Comparison of ENCODE assay signal across 24 cellular contexts in genomic region chr2:171016125-171016524, GRCh38.
DNase-seq lines count a peak whose midpoint lies in the region; ATAC-seq, FAIRE-seq and TF ChIP-seq lines count a peak whose summit lies in the region.
"Had no signal": no experiment of that assay in that cellular context is flagged by ENCODE, and none has a peak within 500 bp of the region (broad histone marks: within the 10 kb centered on the region; RNA-seq: fewer than 3 reads in every experiment).

No MANE protein-coding gene starts in this region.

- no peak overlapping the region for H3K4me2 ChIP-seq in K562 (ENCODE audit: insufficient read depth, low read length)
- H3K4me2 ChIP-seq: A549; BLaER1 treated with 17β-estradiol and CSF1 and Interleukin-3, amounts not matched to agents 10 nM and 100 nM had no signal

- H3K27ac ChIP-seq in Panc1 (ENCODE audit: low read length) = no peak overlapping the region
- H3K27ac ChIP-seq in K562 (ENCODE audit: extremely low read depth, low read depth, low read length) = no peak overlapping the region
- H3K27ac ChIP-seq: 22Rv1; A549; BLaER1 treated with 17β-estradiol and CSF1 and Interleukin-3, amounts not matched to agents 10 nM and 100 nM; C4-2B had no signal

- CTCF ChIA-PET in activated CD4-positive, alpha-beta T cell treated with anti-CD3 and anti-CD28 coated beads, Interleukin-2, amount 10 ng/mL, durations not matched to agents 7 days and 5 days (lab: Charles Lee) = interaction anchor here (0.6 to 1.2 kb wide), 4 partner anchors 12 to 1402 kb away, joined by 3 to 6 read pairs (median 4); no protein-coding TSS in a partner anchor
- CTCF ChIA-PET in Panc1 (lab: Charles Lee) = no interaction called here
- CTCF ChIA-PET in K562 (lab: Yijun Ruan, JAX; ENCODE audit: low intra/inter-chr PET ratio) = no interaction called here

- in situ Hi-C loops in Panc1 (cut with HindIII; ENCODE audit: low pct_unique_long_range_greater_than_20kb, low sequenced_read_pairs) = no loop called here
- in situ Hi-C loops in K562 (cut with MboI) = no loop called here

- 96% methylated on average over 9 of the region's 9 CpGs for WGBS in K562 (ENCODE audit: insufficient coverage, low coverage, missing lambda C conversion rate)

- no peaks in the 10 kb centered on the region for H4K20me1 ChIP-seq in K562 (replicated peaks; ENCODE audit: control insufficient read depth, insufficient read depth, low read length)

- no peak overlapping the region for H2AFZ ChIP-seq in K562 (ENCODE audit: low read depth, low read length)

- TF ChIP-seq POLR2A in K562 (conservative IDR thresholded peaks at IDR 0.05) = no peak

- TF ChIP-seq EP300 in K562 (IDR thresholded peaks at IDR 0.05; ENCODE audit: low read length) = no peak

- H3K36me3 ChIP-seq in Panc1 (ENCODE audit: control insufficient read depth, insufficient read depth, low read length) (peaks cover 10% of the 10 kb centered on the region), K562 (ENCODE audit: control insufficient read depth, insufficient read depth, low read length) (peaks cover 62% of the 10 kb centered on the region)

- DNase-seq in activated CD4-positive, alpha-beta T cell treated with anti-CD3 and anti-CD28 coated beads, Interleukin-2, amount 10 ng/mL, durations not matched to agents 24 days and 14 days = peak; percentile 48
- DNase-seq in activated CD4-positive, alpha-beta T cell treated with anti-CD3 and anti-CD28 coated beads, Interleukin-2, amount 10 ng/mL, durations not matched to agents 7 days and 5 days = no peak
- DNase-seq in Panc1 (ENCODE audit: low read depth, low spot score) (no peak), K562 (ENCODE audit: extremely low read depth in 1 of 4, low spot score in 3 of 4) (no peak), dermis blood vessel endothelial cell (no peak), superior temporal gyrus (ENCODE audit: extremely low spot score) (no peak)
- DNase-seq: AML-193; Caco-2; Calu3; CD4-positive, alpha-beta T cell; CD8-positive, alpha-beta T cell; DMS79; DND-41; EL; GDM1 had no signal

- BruUV-seq in Panc1 (replicated peaks; lab: Mats Ljungman, UMichigan) (no TSS peak), K562 (replicated peaks; lab: Mats Ljungman, UMichigan) (no TSS peak)

- H3K4me3 ChIP-seq in Panc1 (ENCODE audit: low read depth in 2 of 2, low read length in 2 of 2) (no peak overlapping the region), K562 (no peak overlapping the region)
- H3K4me3 ChIP-seq: A549; BLaER1 treated with 17β-estradiol and CSF1 and Interleukin-3, amounts not matched to agents 10 nM and 100 nM; GM12878 had no signal

- intact Hi-C loops in activated CD4-positive, alpha-beta T cell treated with anti-CD3 and anti-CD28 coated beads, Interleukin-2, amount 10 ng/mL, durations not matched to agents 24 days and 14 days (cut with micrococcal nuclease) = loop anchor here (5.0 kb wide), 2 partner anchors 121 to 301 kb away; no protein-coding TSS in a partner anchor
- intact Hi-C loops in Panc1 (cut with micrococcal nuclease; ENCODE audit: unreplicated experiment) (no loop called here), K562 (cut with micrococcal nuclease) (no loop called here)

- H3K4me1 ChIP-seq in Panc1 (ENCODE audit: control insufficient read depth, insufficient read depth, low read length) (no peaks in the 10 kb centered on the region), K562 (replicated peaks in 1 of 2; ENCODE audit: control insufficient read depth in 2 of 2, insufficient read depth in 2 of 2, low read length in 2 of 2) (no peaks in the 10 kb centered on the region; a peak in 1 of 5 replicates)
- H3K4me1 ChIP-seq: BLaER1 treated with 17β-estradiol and CSF1 and Interleukin-3, amounts not matched to agents 10 nM and 100 nM; Caco-2 had no signal

- H3K9me3 Mint-ChIP-seq in activated CD4-positive, alpha-beta T cell treated with anti-CD3 and anti-CD28 coated beads, Interleukin-2, amount 10 ng/mL, durations not matched to agents 24 days and 14 days = no peaks in the 10 kb centered on the region
- H3K9me3 Mint-ChIP-seq in activated CD4-positive, alpha-beta T cell treated with anti-CD3 and anti-CD28 coated beads, Interleukin-2, amount 10 ng/mL, durations not matched to agents 7 days and 5 days = no peaks in the 10 kb centered on the region
- H3K9me3 Mint-ChIP-seq: CD4-positive, alpha-beta T cell; CD8-positive, alpha-beta T cell had no signal

- no peaks in the 10 kb centered on the region for H3K27me3 ChIP-seq in Panc1 (ENCODE audit: control insufficient read depth, insufficient read depth, low read length)
- H3K27me3 ChIP-seq in K562 (ENCODE audit: control insufficient read depth in 2 of 2, insufficient read depth in 2 of 2, low read length in 2 of 2) = no peaks in the 10 kb centered on the region
- H3K27me3 ChIP-seq: BLaER1 treated with 17β-estradiol and CSF1 and Interleukin-3, amounts not matched to agents 10 nM and 100 nM had no signal

- no peak for FAIRE-seq in K562 (lab: Jason Lieb, UNC)
- FAIRE-seq: A549, D721Med, GM12878, GM12892, GM18507 had no signal

- POLR2A ChIA-PET in activated CD4-positive, alpha-beta T cell treated with anti-CD3 and anti-CD28 coated beads, Interleukin-2, amount 10 ng/mL, durations not matched to agents 7 days and 5 days (lab: Charles Lee) = no interaction called here
- POLR2A ChIA-PET in Panc1 (lab: Charles Lee) (no interaction called here), K562 (lab: Yijun Ruan, JAX) (interaction anchor here (0.7 kb wide), 1 partner anchor 68 kb away, joined by 3 read pairs; no protein-coding TSS in a partner anchor)

- 0 out of 3 replicates have a peak, but pooled peaks cover 7% of the 10 kb centered on the region for H3K79me2 ChIP-seq in K562 (ENCODE audit: control insufficient read depth, insufficient read depth, low read length)

- no peaks in the 10 kb centered on the region for H3K27me3 Mint-ChIP-seq in activated CD4-positive, alpha-beta T cell treated with anti-CD3 and anti-CD28 coated beads, Interleukin-2, amount 10 ng/mL, durations not matched to agents 24 days and 14 days
- H3K27me3 Mint-ChIP-seq in activated CD4-positive, alpha-beta T cell treated with anti-CD3 and anti-CD28 coated beads, Interleukin-2, amount 10 ng/mL, durations not matched to agents 7 days and 5 days = no peaks in the 10 kb centered on the region
- H3K27me3 Mint-ChIP-seq: B cell; CD4-positive, alpha-beta T cell had no signal

- ATAC-seq in Panc1 (peak; percentile 34; the same call in 1 of the 2 replicates), K562 (no peak)
- ATAC-seq: A549; CD8-positive, alpha-beta T cell; GM12878 had no signal

- no peak for TF ChIP-seq RAD21 in K562 (CRISPR knock-in tag; conservative IDR thresholded peaks at IDR 0.05 in 1 of 2, IDR thresholded peaks at IDR 0.05 in 1 of 2)

- H3K9me1 ChIP-seq in K562 (ENCODE audit: control insufficient read depth, insufficient read depth, low read length) = no peaks in the 10 kb centered on the region

- H3K9me3 ChIP-seq in Panc1 (ENCODE audit: control insufficient read depth, insufficient read depth, low read depth, low read length) = no peaks in the 10 kb centered on the region
- no peaks in the 10 kb centered on the region for H3K9me3 ChIP-seq in K562 (replicated peaks; ENCODE audit: control insufficient read depth, insufficient read depth, low read depth, low read length)
- H3K9me3 ChIP-seq: A549; BLaER1 treated with 17β-estradiol and CSF1 and Interleukin-3, amounts not matched to agents 10 nM and 100 nM; Caco-2 had no signal

- TF ChIP-seq CTCF in Panc1 (IDR thresholded peaks at IDR 0.05) (no peak), K562 (IDR thresholded peaks at IDR 0.05 in 2 of 3, conservative IDR thresholded peaks at IDR 0.05 in 1 of 3; ENCODE audit: insufficient read depth in 2 of 3, low read depth in 1 of 3, low read length in 3 of 3) (no peak)

- H3K4me3 Mint-ChIP-seq in activated CD4-positive, alpha-beta T cell treated with anti-CD3 and anti-CD28 coated beads, Interleukin-2, amount 10 ng/mL, durations not matched to agents 24 days and 14 days = no peak overlapping the region
- no peak overlapping the region for H3K4me3 Mint-ChIP-seq in activated CD4-positive, alpha-beta T cell treated with anti-CD3 and anti-CD28 coated beads, Interleukin-2, amount 10 ng/mL, durations not matched to agents 7 days and 5 days
- H3K4me3 Mint-ChIP-seq: B cell; CD4-positive, alpha-beta T cell; CD8-positive, alpha-beta T cell had no signal

- peaks cover 11% of the 10 kb centered on the region for H3K4me1 Mint-ChIP-seq in activated CD4-positive, alpha-beta T cell treated with anti-CD3 and anti-CD28 coated beads, Interleukin-2, amount 10 ng/mL, durations not matched to agents 24 days and 14 days
- H3K4me1 Mint-ChIP-seq in activated CD4-positive, alpha-beta T cell treated with anti-CD3 and anti-CD28 coated beads, Interleukin-2, amount 10 ng/mL, durations not matched to agents 7 days and 5 days = peaks cover 16% of the 10 kb centered on the region

- no peak overlapping the region for H3K27ac Mint-ChIP-seq in activated CD4-positive, alpha-beta T cell treated with anti-CD3 and anti-CD28 coated beads, Interleukin-2, amount 10 ng/mL, durations not matched to agents 24 days and 14 days
- no peak overlapping the region for H3K27ac Mint-ChIP-seq in activated CD4-positive, alpha-beta T cell treated with anti-CD3 and anti-CD28 coated beads, Interleukin-2, amount 10 ng/mL, durations not matched to agents 7 days and 5 days
- H3K27ac Mint-ChIP-seq: B cell; CD4-positive, alpha-beta T cell; CD8-positive, alpha-beta T cell had no signal

- H3K9ac ChIP-seq in K562 (ENCODE audit: insufficient read depth in 1 of 2, low read depth in 2 of 2, low read length in 2 of 2) = no peak overlapping the region
- H3K9ac ChIP-seq: BLaER1 treated with 17β-estradiol and CSF1 and Interleukin-3, amounts not matched to agents 10 nM and 100 nM had no signal

- H3K36me3 Mint-ChIP-seq in activated CD4-positive, alpha-beta T cell treated with anti-CD3 and anti-CD28 coated beads, Interleukin-2, amount 10 ng/mL, durations not matched to agents 24 days and 14 days (ENCODE audit: low read depth) = peaks cover 36% of the 10 kb centered on the region
- peaks cover 30% of the 10 kb centered on the region for H3K36me3 Mint-ChIP-seq in activated CD4-positive, alpha-beta T cell treated with anti-CD3 and anti-CD28 coated beads, Interleukin-2, amount 10 ng/mL, durations not matched to agents 7 days and 5 days (ENCODE audit: low read depth)

TF ChIP-seq in K562, 482 proteins besides CTCF, POLR2A, EP300 and RAD21 (continues in another document):
- TF ChIP-seq POLR2G (IDR thresholded peaks at IDR 0.05; ENCODE audit: low read depth, low read length) = no peak
- peak; percentile 63 for TF ChIP-seq ZNF121 (CRISPR knock-in tag; conservative IDR thresholded peaks at IDR 0.05)
